13 cellular contexts compared by ENCODE assay signal in the genomic region with DNA sequence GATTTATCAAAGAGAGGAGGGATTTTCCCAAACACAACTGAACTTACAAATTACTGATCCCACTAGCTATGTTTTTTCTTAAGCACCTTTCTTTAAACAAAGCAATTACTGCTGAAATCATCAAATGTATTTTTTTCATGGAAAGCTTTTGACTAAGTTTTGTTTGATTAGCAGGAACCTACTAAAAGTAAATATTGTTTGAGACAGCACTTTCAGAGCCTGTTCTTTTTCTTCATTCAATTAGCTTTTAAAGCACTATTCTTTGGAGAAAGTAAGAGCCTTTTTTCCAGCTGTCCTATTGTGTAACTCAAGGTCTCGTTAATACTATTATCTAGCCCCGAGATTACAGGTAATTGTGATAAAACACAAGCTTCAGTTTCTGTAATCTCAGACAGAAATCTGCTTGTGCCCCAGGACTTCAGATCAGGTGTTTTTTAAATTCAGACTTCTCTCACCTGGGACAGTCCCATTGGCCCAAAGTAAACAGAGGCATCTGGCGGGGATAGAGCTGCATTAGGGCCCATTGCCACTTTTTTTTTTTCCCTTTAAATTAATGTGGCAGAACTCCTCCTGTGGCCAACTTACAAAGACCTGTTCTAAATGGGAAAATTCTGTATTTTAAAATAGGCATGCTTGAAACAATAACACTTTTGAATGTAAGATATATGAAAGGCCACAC. TPM values are rescaled to one million over a fixed set of nuclear protein-coding genes. Genes with fewer than 3 reads are reported as not detected.
DNase-seq lines count a peak whose midpoint lies in the region; TF ChIP-seq lines count a peak whose summit lies in the region.
"Had no signal": no experiment of that assay in that cellular context is flagged by ENCODE, and none has a peak within 500 bp of the region (broad histone marks: within the 10 kb centered on the region; RNA-seq: fewer than 3 reads in every experiment).

No MANE protein-coding gene starts in this region.

- H4K20me1 ChIP-seq in osteoblast (ENCODE audit: insufficient read depth, low read length): peaks cover 9% of the 10 kb centered on the region

- H3K27ac ChIP-seq in osteoblast (ENCODE audit: low read depth, low read length) (peak overlapping the region; percentile 40), suprapubic skin (no peak overlapping the region)
- H3K27ac ChIP-seq: upper lobe of right lung, WERI-Rb-1 had no signal

- DNase-seq in DMS53 treated with DMSO at 0.1 percent for 48 hours (lab: John Stamatoyannopoulos, UW; ENCODE audit: unreplicated experiment) (peak; percentile 2), NCI-H1930 (lab: John Stamatoyannopoulos, UW) (peak; percentile 67 to 74), astrocyte of the hippocampus (ENCODE audit: low read depth, low spot score) (peak; percentile 11), osteoblast (ENCODE audit: insufficient read length, low spot score, missing footprints) (no peak), NAMALWA (ENCODE audit: low spot score) (no peak), OCI-M2 (lab: John Stamatoyannopoulos, UW; ENCODE audit: unreplicated experiment) (no peak), nucleus accumbens (lab: John Stamatoyannopoulos, UW) (no peak), suprapubic skin (ENCODE audit: low spot score in 2 of 2) (no peak)
- DNase-seq: activated effector memory CD4-positive, alpha-beta T cell treated with anti-CD3 and anti-CD28 coated beads, Interleukin-2, amount 50 U/mL, for 16 hours; anterior cingulate cortex; MM.1S; upper lobe of right lung; WERI-Rb-1 had no signal

- TF ChIP-seq POLR2A in suprapubic skin (IDR thresholded peaks at IDR 0.05): no peak

- no peak overlapping the region for H2AFZ ChIP-seq in osteoblast (ENCODE audit: low read length)

- H3K36me3 ChIP-seq in osteoblast (ENCODE audit: insufficient read depth, low read length) (no peaks in the 10 kb centered on the region), suprapubic skin (no peaks in the 10 kb centered on the region)
- H3K36me3 ChIP-seq: upper lobe of right lung, WERI-Rb-1 had no signal

- 44% methylated on average over 3 of the region's 3 CpGs for WGBS in suprapubic skin

- no peak overlapping the region for H3K4me2 ChIP-seq in osteoblast (ENCODE audit: insufficient read depth, low read length)

- H3K27me3 ChIP-seq in osteoblast (ENCODE audit: insufficient read depth, low read length) (no peaks in the 10 kb centered on the region), suprapubic skin (no peaks in the 10 kb centered on the region)
- H3K27me3 ChIP-seq: upper lobe of right lung had no signal

- H3K79me2 ChIP-seq in osteoblast (ENCODE audit: insufficient read depth, low read length): peaks cover 2% of the 10 kb centered on the region

- TF ChIP-seq CTCF in osteoblast (IDR thresholded peaks at IDR 0.05; ENCODE audit: extremely low read depth, low read depth, low read length) (no peak), suprapubic skin (IDR thresholded peaks at IDR 0.05) (no peak)

- H3K4me1 ChIP-seq in osteoblast (ENCODE audit: insufficient read depth, low read length) (peaks cover 24% of the 10 kb centered on the region), suprapubic skin (peaks cover 15% of the 10 kb centered on the region)
- H3K4me1 ChIP-seq: upper lobe of right lung had no signal

- no peak for TF ChIP-seq EP300 in suprapubic skin (IDR thresholded peaks at IDR 0.05)

- H3K4me3 ChIP-seq in osteoblast (ENCODE audit: insufficient read depth, low read length) (no peak overlapping the region), suprapubic skin (no peak overlapping the region)
- H3K4me3 ChIP-seq: upper lobe of right lung had no signal

- no peaks in the 10 kb centered on the region for H3K9me3 ChIP-seq in osteoblast (ENCODE audit: low read depth, low read length)
- H3K9me3 ChIP-seq in suprapubic skin: no peaks in the 10 kb centered on the region
- H3K9me3 ChIP-seq: upper lobe of right lung had no signal

RNA-seq across cellular contexts. Expression of gene CSTPP1, which starts 11.0 kb away (rescaled TPM):
- total RNA-seq in osteoblast: 27.1 and 31.5 TPM in 2 replicates
- 100 to 1,000 TPM in 1 of 4 donors, 10 to 100 TPM in 3; 34.9 to 117 (median 48.1) TPM for total RNA-seq in suprapubic skin

RNA-seq across cellular contexts. Expression of gene LRP4, which starts 29.2 kb away (rescaled TPM):
- total RNA-seq in osteoblast: 1.5 and 2.2 TPM in 2 replicates
- 100 to 1,000 TPM in 2 of 4 donors, 10 to 100 TPM in 2; 52.2 to 308 (median 90.4) TPM for total RNA-seq in suprapubic skin

Comparison
In these comparisons a context has a peak if more than half of its experiments do, and no peak if none do; other contexts are left out.
1. DNase-seq: peak in DMS53 treated with DMSO at 0.1 percent for 48 hours (single experiment), NCI-H1930 (2 of 2) and astrocyte of the hippocampus (single experiment); none in osteoblast (single experiment), NAMALWA (single experiment), OCI-M2 (single experiment), nucleus accumbens (0 of 56) and suprapubic skin (0 of 2).
2. RNA of gene LRP4, which starts 29.2 kb away (total RNA-seq): 52.2 to 308 TPM in suprapubic skin; 1.5 to 2.2 TPM in osteoblast; every median in the first group is over 10 times any median in the second.